17 cellular contexts compared by ENCODE assay signal in the genomic region with DNA sequence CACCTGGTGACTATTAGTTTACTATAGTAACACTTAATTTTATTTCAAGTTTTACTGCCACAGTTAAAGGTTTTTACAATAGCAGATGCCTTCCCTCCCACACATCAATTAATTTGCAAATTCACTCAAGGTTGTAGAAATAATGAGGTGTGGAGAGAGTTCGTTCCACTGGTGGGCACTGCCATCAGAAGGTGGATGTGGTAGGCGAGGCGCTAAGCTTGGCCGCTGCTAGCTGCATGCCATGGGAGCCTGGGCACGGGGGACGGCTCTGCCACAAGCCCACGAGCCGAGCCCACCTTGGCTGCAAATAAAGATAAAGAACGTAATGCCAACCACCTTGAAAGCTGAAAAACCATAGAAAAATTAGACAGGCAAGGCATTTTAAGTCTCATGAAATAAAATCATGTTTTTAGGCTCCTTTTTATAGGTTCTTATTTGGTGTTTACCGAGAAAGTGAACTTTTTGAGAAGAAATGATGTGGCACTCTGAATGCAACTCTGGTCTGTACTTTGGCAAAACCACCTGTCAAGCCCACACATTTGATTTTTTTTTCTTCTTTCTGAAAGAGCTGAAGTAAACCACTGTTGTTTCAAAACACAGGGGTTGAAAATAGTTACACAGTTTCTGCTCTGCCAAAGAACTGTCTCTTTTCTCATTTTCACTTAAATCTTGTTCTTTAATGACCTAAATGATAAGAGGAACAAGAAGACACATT. TPM values are rescaled to one million over a fixed set of nuclear protein-coding genes. Genes with fewer than 3 reads are reported as not detected.
DNase-seq lines count a peak whose midpoint lies in the region; ATAC-seq and TF ChIP-seq lines count a peak whose summit lies in the region.
"Had no signal": no experiment of that assay in that cellular context is flagged by ENCODE, and none has a peak within 500 bp of the region (broad histone marks: within the 10 kb centered on the region; RNA-seq: fewer than 3 reads in every experiment).

No MANE protein-coding gene starts in this region.

- CTCF ChIA-PET in SK-N-SH (lab: Yijun Ruan, JAX), result interaction anchor here (1.2 to 1.4 kb wide), 3 partner anchors 9 to 237 kb away, joined by 3 to 5 read pairs (median 4); no protein-coding TSS in a partner anchor

- H3K27me3 Mint-ChIP-seq in immature natural killer cell (ENCODE audit: low read depth in 3 of 3), result peaks cover 0 to 3% (median 2%) of the 10 kb centered on the region in 3 donors
- H3K27me3 Mint-ChIP-seq: activated CD4-positive, alpha-beta T cell treated with anti-CD3 and anti-CD28 coated beads, Interleukin-2, amount 10 ng/mL, durations not matched to agents 7 days and 5 days; activated naive CD8-positive, alpha-beta T cell treated with anti-CD3 and anti-CD28 coated beads for 36 hours; CD4-positive, CD25-positive, alpha-beta regulatory T cell had no signal

- H3K4me3 Mint-ChIP-seq in immature natural killer cell, result peak overlapping the region; percentile 57 to 82 (median 70)
- H3K4me3 Mint-ChIP-seq: activated CD4-positive, alpha-beta T cell treated with anti-CD3 and anti-CD28 coated beads, Interleukin-2, amount 10 ng/mL, durations not matched to agents 7 days and 5 days; activated naive CD8-positive, alpha-beta T cell treated with anti-CD3 and anti-CD28 coated beads for 36 hours; CD4-positive, CD25-positive, alpha-beta regulatory T cell; T-helper 1 cell treated with Interleukin-12 subunit alpha and Interleukin-12 subunit beta and Interleukin-4 antibody, amounts not matched to agents 30 μg/mL and 1 μg/mL, for 36 hours had no signal

- H3F3A ChIP-seq in SK-N-SH (replicated peaks; ENCODE audit: insufficient read depth), result no peaks in the 10 kb centered on the region

- no peak overlapping the region for H2AFZ ChIP-seq in SK-N-SH (ENCODE audit: low read depth)

- POLR2A ChIA-PET in SK-N-SH (lab: Yijun Ruan, JAX), result no interaction called here

- no peaks in the 10 kb centered on the region for H3K9me3 Mint-ChIP-seq in immature natural killer cell
- H3K9me3 Mint-ChIP-seq: activated CD4-positive, alpha-beta T cell treated with anti-CD3 and anti-CD28 coated beads, Interleukin-2, amount 10 ng/mL, durations not matched to agents 7 days and 5 days; activated naive CD8-positive, alpha-beta T cell treated with anti-CD3 and anti-CD28 coated beads for 36 hours; activated T-helper 2 cell treated with anti-CD3 and anti-CD28 coated beads, Interferon-gamma antibody, Interleukin-2, Interleukin-4, amounts not matched to agents 10 μg/mL and 5 μg/mL and 100 μg/mL, durations not matched to agents 14 hours and 24 hours and 36 hours; CD4-positive, CD25-positive, alpha-beta regulatory T cell; T-helper 1 cell treated with Interleukin-12 subunit alpha and Interleukin-12 subunit beta and Interleukin-4 antibody, amounts not matched to agents 30 μg/mL and 1 μg/mL, for 36 hours had no signal

- H3K4me1 ChIP-seq in aorta (ENCODE audit: control insufficient read depth in 1 of 2, insufficient read depth in 2 of 2, low read length in 2 of 2) (peaks cover 0 to 5% of the 10 kb centered on the region in 2 donors), SK-N-SH (ENCODE audit: control insufficient read depth in 1 of 2, insufficient read depth in 2 of 2, low read depth in 1 of 2, low read length in 1 of 2) (peaks cover 15% of the 10 kb centered on the region in 2 experiments; a peak in 3 of 4 replicates)

- ATAC-seq in GM18867 (IDR thresholded peaks at IDR 0.05; ENCODE audit: unreplicated experiment) (peak; percentile 64), aorta (ENCODE audit: low FRiP score) (no peak)
- ATAC-seq: sciatic nerve had no signal

- no peaks in the 10 kb centered on the region for H3K36me3 Mint-ChIP-seq in immature natural killer cell
- H3K36me3 Mint-ChIP-seq: activated naive CD8-positive, alpha-beta T cell treated with anti-CD3 and anti-CD28 coated beads for 36 hours had no signal

- no peak for TF ChIP-seq RAD21 in SK-N-SH (IDR thresholded peaks at IDR 0.05; ENCODE audit: low read length)

- H3K9me2 ChIP-seq in SK-N-SH, result no peaks in the 10 kb centered on the region

- H3K4me3 ChIP-seq in Jurkat, Clone E6-1 (ENCODE audit: low read length), result no peak overlapping the region
- H3K4me3 ChIP-seq in aorta (ENCODE audit: low read length in 2 of 2) (no peak overlapping the region), SK-N-SH (ENCODE audit: low read depth in 2 of 2, low read length in 1 of 2) (no peak overlapping the region)

- H3K9me3 ChIP-seq in aorta (ENCODE audit: control insufficient read depth, low read length), result no peaks in the 10 kb centered on the region
- H3K9me3 ChIP-seq in SK-N-SH, result no peaks in the 10 kb centered on the region

- H3K27me3 ChIP-seq in aorta (ENCODE audit: control insufficient read depth in 1 of 2, insufficient read depth in 2 of 2, low read length in 1 of 2) (no peaks in the 10 kb centered on the region), SK-N-SH (ENCODE audit: insufficient read depth) (no peaks in the 10 kb centered on the region)

- H3K27ac Mint-ChIP-seq in immature natural killer cell, result peak overlapping the region; percentile 59 to 82 (median 78)
- H3K27ac Mint-ChIP-seq: activated CD4-positive, alpha-beta T cell treated with anti-CD3 and anti-CD28 coated beads, Interleukin-2, amount 10 ng/mL, durations not matched to agents 7 days and 5 days; activated naive CD8-positive, alpha-beta T cell treated with anti-CD3 and anti-CD28 coated beads for 36 hours; activated T-helper 2 cell treated with anti-CD3 and anti-CD28 coated beads, Interferon-gamma antibody, Interleukin-2, Interleukin-4, amounts not matched to agents 10 μg/mL and 5 μg/mL and 100 μg/mL, durations not matched to agents 14 hours and 24 hours and 36 hours; CD4-positive, CD25-positive, alpha-beta regulatory T cell; T-helper 1 cell treated with Interleukin-12 subunit alpha and Interleukin-12 subunit beta and Interleukin-4 antibody, amounts not matched to agents 30 μg/mL and 1 μg/mL, for 36 hours had no signal

- peaks cover 64% of the 10 kb centered on the region; the same call in 1 of the 2 replicates for H3K79me2 ChIP-seq in SK-N-SH (ENCODE audit: insufficient read depth)

- H3K4me2 ChIP-seq in SK-N-SH, result no peak overlapping the region

- H3K36me3 ChIP-seq in aorta (ENCODE audit: control insufficient read depth in 1 of 2, insufficient read depth in 2 of 2, low read length in 1 of 2) (no peaks in the 10 kb centered on the region), SK-N-SH (replicated peaks in 1 of 2; ENCODE audit: control insufficient read depth in 1 of 2, insufficient read depth in 2 of 2, low read length in 1 of 2) (no peaks in the 10 kb centered on the region)

- no peak for TF ChIP-seq CTCF in GM10266 (IDR thresholded peaks at IDR 0.05; ENCODE audit: control insufficient read depth, insufficient read depth, low read depth, missing control alignments)
- TF ChIP-seq CTCF in SK-N-SH (IDR thresholded peaks at IDR 0.05), result no peak

- H3K27ac ChIP-seq in aorta (ENCODE audit: low read depth in 1 of 2, low read length in 2 of 2), result no peak overlapping the region
- H3K27ac ChIP-seq in SK-N-SH (ENCODE audit: low read depth in 2 of 2, low read length in 1 of 2), result no peak overlapping the region

- H3K9ac ChIP-seq in SK-N-SH, result no peak overlapping the region

- 93 to 95% methylated on average over 10 of the region's 10 CpGs for WGBS in aorta, 2 donors
- WGBS in SK-N-SH (ENCODE audit: low lambda C conversion rate), result 96% methylated on average over 10 of the region's 10 CpGs

- intact Hi-C loops in aorta (cut with DNase I), result no loop called here

- DNase-seq in GM10266 (ENCODE audit: extremely low spot score) (peak; percentile 23), immature natural killer cell (peak; percentile 10 to 28 (median 23)), aorta (no peak), NCI-H1694 (lab: John Stamatoyannopoulos, UW) (no peak), SK-N-SH (no peak)
- peak; percentile 18 for DNase-seq in Jurkat, Clone E6-1 (ENCODE audit: low read depth, low spot score)
- DNase-seq: activated CD4-positive, alpha-beta T cell treated with anti-CD3 and anti-CD28 coated beads, Interleukin-2, amount 10 ng/mL, durations not matched to agents 7 days and 5 days; activated naive CD8-positive, alpha-beta T cell treated with anti-CD3 and anti-CD28 coated beads for 36 hours; CD4-positive, CD25-positive, alpha-beta regulatory T cell; cerebellar nuclear complex; hippocampal formation; NCI-H2081 treated with DMSO at 0.1 percent for 48 hours; stimulated activated CD4-positive, alpha-beta T cell treated with anti-CD3 and anti-CD28 coated beads, Interleukin-15, amount 100 ng/mL, for 24 hours had no signal

- peaks cover 10% of the 10 kb centered on the region for H4K20me1 ChIP-seq in SK-N-SH (ENCODE audit: insufficient read depth)

- H3K4me1 Mint-ChIP-seq in immature natural killer cell, result peaks cover 51 to 85% of the 10 kb centered on the region in 2 donors

- no peak for TF ChIP-seq EP300 in SK-N-SH (IDR thresholded peaks at IDR 0.05; ENCODE audit: borderline replicate concordance in 1 of 2, low read depth in 1 of 2, low read length in 1 of 2)

TF ChIP-seq in SK-N-SH, 30 proteins besides CTCF, POLR2A, EP300 and RAD21 (continues in another document):
- TF ChIP-seq MEF2A (IDR thresholded peaks at IDR 0.05; ENCODE audit: borderline replicate concordance, low read depth), result no peak
- no peak for TF ChIP-seq ELF1 (IDR thresholded peaks at IDR 0.05)
- TF ChIP-seq CHD2 (IDR thresholded peaks at IDR 0.05; ENCODE audit: low read length, partially characterized antibody), result no peak
- TF ChIP-seq, protein P1, sequence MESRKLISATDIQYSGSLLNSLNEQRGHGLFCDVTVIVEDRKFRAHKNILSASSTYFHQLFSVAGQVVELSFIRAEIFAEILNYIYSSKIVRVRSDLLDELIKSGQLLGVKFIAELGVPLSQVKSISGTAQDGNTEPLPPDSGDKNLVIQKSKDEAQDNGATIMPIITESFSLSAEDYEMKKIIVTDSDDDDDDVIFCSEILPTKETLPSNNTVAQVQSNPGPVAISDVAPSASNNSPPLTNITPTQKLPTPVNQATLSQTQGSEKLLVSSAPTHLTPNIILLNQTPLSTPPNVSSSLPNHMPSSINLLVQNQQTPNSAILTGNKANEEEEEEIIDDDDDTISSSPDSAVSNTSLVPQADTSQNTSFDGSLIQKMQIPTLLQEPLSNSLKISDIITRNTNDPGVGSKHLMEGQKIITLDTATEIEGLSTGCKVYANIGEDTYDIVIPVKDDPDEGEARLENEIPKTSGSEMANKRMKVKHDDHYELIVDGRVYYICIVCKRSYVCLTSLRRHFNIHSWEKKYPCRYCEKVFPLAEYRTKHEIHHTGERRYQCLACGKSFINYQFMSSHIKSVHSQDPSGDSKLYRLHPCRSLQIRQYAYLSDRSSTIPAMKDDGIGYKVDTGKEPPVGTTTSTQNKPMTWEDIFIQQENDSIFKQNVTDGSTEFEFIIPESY (IDR thresholded peaks at IDR 0.05; ENCODE audit: borderline replicate concordance, low read depth), result no peak
- no peak for TF ChIP-seq SMC3 (IDR thresholded peaks at IDR 0.05; ENCODE audit: low read depth, low read length)
- TF ChIP-seq RFX5 (IDR thresholded peaks at IDR 0.05; ENCODE audit: low read length), result no peak

RNA-seq across cellular contexts. Expression of gene MED27, which starts 47.6 kb away (rescaled TPM):
- 63.1 TPM for polyA plus RNA-seq in Jurkat, Clone E6-1 (2012; ENCODE audit: insufficient read depth, insufficient read length)
- polyA plus RNA-seq in immature natural killer cell, result 10 to 100 TPM; 46.3 to 90.1 (median 53.7) TPM
- 10 to 100 TPM; 16.8 to 25.1 TPM for total RNA-seq in aorta
- polyA plus RNA-seq in aorta, result 10 to 100 TPM; 15.5 to 25.1 TPM
- polyA plus RNA-seq in SK-N-SH (2012; rRNA removed), result 35.0 and 38.2 TPM in 2 replicates
- 27.6 and 33.7 TPM in 2 replicates for polyA plus RNA-seq in SK-N-SH (2012; cell fraction: cytosol; rRNA removed)
- 26.2 and 26.9 TPM in 2 replicates for polyA plus RNA-seq in SK-N-SH (2012; cell fraction: nucleus; rRNA removed)

Comparison
In these comparisons a context has a peak if more than half of its experiments do, and no peak if none do; other contexts are left out.
1. DNase-seq: peak in GM10266 (single experiment), Jurkat, Clone E6-1 (single experiment) and immature natural killer cell (3 of 3); none in aorta (0 of 2), NCI-H1694 (single experiment) and SK-N-SH (single experiment).